1 cellular context compared by ENCODE assay signal in the genomic region with DNA sequence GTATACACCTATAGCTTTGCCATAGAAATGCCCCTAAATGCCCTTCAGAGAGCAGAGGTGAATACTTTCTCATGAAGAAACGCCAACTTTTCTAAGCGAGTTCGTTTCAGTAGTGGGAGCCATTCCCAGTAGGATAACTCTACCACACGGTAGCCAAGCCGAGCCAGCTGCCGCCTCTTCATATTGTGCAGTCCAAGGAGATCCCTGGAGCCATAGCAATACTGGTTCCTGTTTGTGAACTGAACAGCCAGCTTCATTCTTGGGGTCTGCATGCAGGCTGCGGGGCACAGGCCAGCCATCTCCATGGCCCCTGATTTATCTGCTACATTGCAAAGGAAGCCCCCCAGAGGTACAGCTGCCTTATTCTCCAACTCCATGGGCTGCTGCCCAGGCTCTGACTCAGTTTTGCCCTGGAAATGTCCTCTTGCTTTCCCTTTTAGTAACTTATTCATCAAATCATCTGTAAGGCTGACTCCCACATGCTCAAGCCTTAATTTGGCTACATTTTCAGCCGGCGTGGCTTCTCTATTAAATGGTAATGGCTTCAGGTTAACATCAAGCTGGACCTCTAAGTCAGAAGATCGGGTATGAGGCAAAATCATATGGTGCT.
TF ChIP-seq lines count a peak whose summit lies in the region.

No MANE protein-coding gene starts in this region.

TF ChIP-seq in HepG2, 621 proteins besides CTCF, POLR2A, EP300 and RAD21:
- no peak for TF ChIP-seq ZNF30 (CRISPR knock-in tag; IDR thresholded peaks at IDR 0.05)
- TF ChIP-seq MTA3 (CRISPR knock-in tag; IDR thresholded peaks at IDR 0.05): no peak
- TF ChIP-seq, protein P1, sequence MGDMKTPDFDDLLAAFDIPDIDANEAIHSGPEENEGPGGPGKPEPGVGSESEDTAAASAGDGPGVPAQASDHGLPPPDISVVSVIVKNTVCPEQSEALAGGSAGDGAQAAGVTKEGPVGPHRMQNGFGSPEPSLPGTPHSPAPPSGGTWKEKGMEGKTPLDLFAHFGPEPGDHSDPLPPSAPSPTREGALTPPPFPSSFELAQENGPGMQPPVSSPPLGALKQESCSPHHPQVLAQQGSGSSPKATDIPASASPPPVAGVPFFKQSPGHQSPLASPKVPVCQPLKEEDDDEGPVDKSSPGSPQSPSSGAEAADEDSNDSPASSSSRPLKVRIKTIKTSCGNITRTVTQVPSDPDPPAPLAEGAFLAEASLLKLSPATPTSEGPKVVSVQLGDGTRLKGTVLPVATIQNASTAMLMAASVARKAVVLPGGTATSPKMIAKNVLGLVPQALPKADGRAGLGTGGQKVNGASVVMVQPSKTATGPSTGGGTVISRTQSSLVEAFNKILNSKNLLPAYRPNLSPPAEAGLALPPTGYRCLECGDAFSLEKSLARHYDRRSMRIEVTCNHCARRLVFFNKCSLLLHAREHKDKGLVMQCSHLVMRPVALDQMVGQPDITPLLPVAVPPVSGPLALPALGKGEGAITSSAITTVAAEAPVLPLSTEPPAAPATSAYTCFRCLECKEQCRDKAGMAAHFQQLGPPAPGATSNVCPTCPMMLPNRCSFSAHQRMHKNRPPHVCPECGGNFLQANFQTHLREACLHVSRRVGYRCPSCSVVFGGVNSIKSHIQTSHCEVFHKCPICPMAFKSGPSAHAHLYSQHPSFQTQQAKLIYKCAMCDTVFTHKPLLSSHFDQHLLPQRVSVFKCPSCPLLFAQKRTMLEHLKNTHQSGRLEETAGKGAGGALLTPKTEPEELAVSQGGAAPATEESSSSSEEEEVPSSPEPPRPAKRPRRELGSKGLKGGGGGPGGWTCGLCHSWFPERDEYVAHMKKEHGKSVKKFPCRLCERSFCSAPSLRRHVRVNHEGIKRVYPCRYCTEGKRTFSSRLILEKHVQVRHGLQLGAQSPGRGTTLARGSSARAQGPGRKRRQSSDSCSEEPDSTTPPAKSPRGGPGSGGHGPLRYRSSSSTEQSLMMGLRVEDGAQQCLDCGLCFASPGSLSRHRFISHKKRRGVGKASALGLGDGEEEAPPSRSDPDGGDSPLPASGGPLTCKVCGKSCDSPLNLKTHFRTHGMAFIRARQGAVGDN (CRISPR knock-in tag; IDR thresholded peaks at IDR 0.05): no peak
- TF ChIP-seq SALL2 (CRISPR knock-in tag; IDR thresholded peaks at IDR 0.05): no peak
- TF ChIP-seq GABPB1 (CRISPR knock-in tag; IDR thresholded peaks at IDR 0.05): no peak
- TF ChIP-seq ZNF432 (CRISPR knock-in tag; IDR thresholded peaks at IDR 0.05; ENCODE audit: borderline replicate concordance): no peak
- TF ChIP-seq RBFOX2 (IDR thresholded peaks at IDR 0.05; ENCODE audit: low read depth, low read length): peak; percentile 32; the same call in 1 of the 2 replicates
- TF ChIP-seq SOX5 (CRISPR knock-in tag; IDR thresholded peaks at IDR 0.05; ENCODE audit: borderline replicate concordance): no peak
- peak; percentile 70 for TF ChIP-seq RBM22 (optimal IDR thresholded peaks at IDR 0.05; ENCODE audit: low read length)
- TF ChIP-seq, protein P2, sequence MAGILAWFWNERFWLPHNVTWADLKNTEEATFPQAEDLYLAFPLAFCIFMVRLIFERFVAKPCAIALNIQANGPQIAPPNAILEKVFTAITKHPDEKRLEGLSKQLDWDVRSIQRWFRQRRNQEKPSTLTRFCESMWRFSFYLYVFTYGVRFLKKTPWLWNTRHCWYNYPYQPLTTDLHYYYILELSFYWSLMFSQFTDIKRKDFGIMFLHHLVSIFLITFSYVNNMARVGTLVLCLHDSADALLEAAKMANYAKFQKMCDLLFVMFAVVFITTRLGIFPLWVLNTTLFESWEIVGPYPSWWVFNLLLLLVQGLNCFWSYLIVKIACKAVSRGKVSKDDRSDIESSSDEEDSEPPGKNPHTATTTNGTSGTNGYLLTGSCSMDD (CRISPR knock-in tag; IDR thresholded peaks at IDR 0.05): no peak
- TF ChIP-seq ZNF205 (CRISPR knock-in tag; IDR thresholded peaks at IDR 0.05): no peak
- TF ChIP-seq IKZF1 (IDR thresholded peaks at IDR 0.05): no peak
- TF ChIP-seq, protein P3, sequence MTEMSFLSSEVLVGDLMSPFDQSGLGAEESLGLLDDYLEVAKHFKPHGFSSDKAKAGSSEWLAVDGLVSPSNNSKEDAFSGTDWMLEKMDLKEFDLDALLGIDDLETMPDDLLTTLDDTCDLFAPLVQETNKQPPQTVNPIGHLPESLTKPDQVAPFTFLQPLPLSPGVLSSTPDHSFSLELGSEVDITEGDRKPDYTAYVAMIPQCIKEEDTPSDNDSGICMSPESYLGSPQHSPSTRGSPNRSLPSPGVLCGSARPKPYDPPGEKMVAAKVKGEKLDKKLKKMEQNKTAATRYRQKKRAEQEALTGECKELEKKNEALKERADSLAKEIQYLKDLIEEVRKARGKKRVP (CRISPR knock-in tag; IDR thresholded peaks at IDR 0.05): no peak
- no peak for TF ChIP-seq SMARCC2 (IDR thresholded peaks at IDR 0.05)
